ENCODE assay signal across 9 cellular contexts in genomic region chr18:36297419-36298112, GRCh38. TPM values are rescaled to one million over a fixed set of nuclear protein-coding genes. Genes with fewer than 3 reads are reported as not detected.
DNase-seq lines count a peak whose midpoint lies in the region; ATAC-seq and TF ChIP-seq lines count a peak whose summit lies in the region.
"Had no signal": no experiment of that assay in that cellular context is flagged by ENCODE, and none has a peak within 500 bp of the region (broad histone marks: within the 10 kb centered on the region; RNA-seq: fewer than 3 reads in every experiment).

Gene FHOD3, plus strand, starts transcription at chr18:36297713. Its CDS starts 123 bp downstream, at chr18:36297836.

- no peak for DNase-seq in CD8-positive, alpha-beta T cell
- DNase-seq in SJCRH30 = peak; percentile 57 to 62
- DNase-seq in epithelial cell of prostate (ENCODE audit: low read depth, low spot score) = no peak
- peak in 1 of 2 donors; percentile 16 for DNase-seq in tibial nerve (ENCODE audit: low spot score in 2 of 2)
- no peak for DNase-seq in central memory CD4-positive, alpha-beta T cell
- DNase-seq: T-cell had no signal

- H3K4me3 ChIP-seq in CD8-positive, alpha-beta T cell (ENCODE audit: low read depth, low read length) = peak within 1 kb of the TSS; percentile 15
- H3K4me3 ChIP-seq in SJCRH30 = peak within 1 kb of the TSS; percentile 57
- peak within 1 kb of the TSS; percentile 50 for H3K4me3 ChIP-seq in mesodermal cell (ENCODE audit: extremely low read depth, insufficient read depth, low read length, poor library complexity, severe bottlenecking)
- peak within 1 kb of the TSS; percentile 54 to 67 (median 64) for H3K4me3 ChIP-seq in tibial nerve

- H3K27me3 ChIP-seq in CD8-positive, alpha-beta T cell (ENCODE audit: insufficient read depth, low read length) = peaks cover 3% of the 10 kb centered on the region
- H3K27me3 ChIP-seq in SJCRH30 (no peaks in the 10 kb centered on the region), tibial nerve (peaks cover 0 to 13% of the 10 kb centered on the region in 2 donors)

- no peak for TF ChIP-seq CTCF in CD8-positive, alpha-beta T cell (IDR thresholded peaks at IDR 0.05)
- TF ChIP-seq CTCF in tibial nerve (IDR thresholded peaks at IDR 0.05) = no peak

- no peaks in the 10 kb centered on the region for H3K9me3 ChIP-seq in CD8-positive, alpha-beta T cell (ENCODE audit: low read length)
- no peaks in the 10 kb centered on the region for H3K9me3 ChIP-seq in SJCRH30 (replicated peaks)
- H3K9me3 ChIP-seq in mesodermal cell (ENCODE audit: control insufficient read depth, low read length) = peaks cover 4% of the 10 kb centered on the region
- H3K9me3 ChIP-seq in tibial nerve = no peaks in the 10 kb centered on the region

- H3K27ac ChIP-seq in CD8-positive, alpha-beta T cell (ENCODE audit: low read depth, low read length) = no peak within 1 kb of the TSS
- H3K27ac ChIP-seq in SJCRH30 = no peak within 1 kb of the TSS
- peak within 1 kb of the TSS; percentile 62 for H3K27ac ChIP-seq in epithelial cell of prostate
- no peak within 1 kb of the TSS for H3K27ac ChIP-seq in mesodermal cell (ENCODE audit: low read depth, low read length, severe bottlenecking)
- H3K27ac ChIP-seq in tibial nerve = peak within 1 kb of the TSS in 3 of 4 donors; percentile 51 to 73 (median 67)

- CTCF ChIA-PET in CD8-positive, alpha-beta T cell (lab: Charles Lee) = no interaction called here

- TF ChIP-seq POLR2A in tibial nerve (IDR thresholded peaks at IDR 0.05) = no peak

- WGBS in mesodermal cell (ENCODE audit: insufficient coverage in 2 of 2), 2 experiments = 0% methylated on average over 41 to 66 of the region's 89 CpGs
- 0% methylated on average over 20 to 40 of the region's 89 CpGs for WGBS in tibial nerve, 2 donors

- no peak within 1 kb of the TSS for H3K27ac Mint-ChIP-seq in CD8-positive, alpha-beta T cell
- H3K27ac Mint-ChIP-seq: T-cell had no signal

- H3K4me1 ChIP-seq in CD8-positive, alpha-beta T cell (ENCODE audit: insufficient read depth, low read length) = peaks cover 4% of the 10 kb centered on the region
- H3K4me1 ChIP-seq in SJCRH30 (no peaks in the 10 kb centered on the region), mesodermal cell (ENCODE audit: control insufficient read depth, insufficient read depth, low read length, poor library complexity, severe bottlenecking) (peaks cover 2% of the 10 kb centered on the region), tibial nerve (peaks cover 0 to 24% (median 12%) of the 10 kb centered on the region in 4 donors)

- H3K36me3 Mint-ChIP-seq in CD8-positive, alpha-beta T cell = no peaks in the 10 kb centered on the region
- H3K36me3 Mint-ChIP-seq: T-cell had no signal

- TF ChIP-seq EP300 in tibial nerve (IDR thresholded peaks at IDR 0.05) = no peak

- intact Hi-C loops in CD8-positive, alpha-beta T cell (cut with DNase I, micrococcal nuclease) = no loop called here

- H3K4me1 Mint-ChIP-seq in CD8-positive, alpha-beta T cell (ENCODE audit: low read depth) = peaks cover 2% of the 10 kb centered on the region

- H3K27me3 Mint-ChIP-seq in CD8-positive, alpha-beta T cell (ENCODE audit: low read depth) = peaks cover 22% of the 10 kb centered on the region

- H3K4me3 Mint-ChIP-seq in CD8-positive, alpha-beta T cell = peak within 1 kb of the TSS; percentile 26

- no peaks in the 10 kb centered on the region for H3K36me3 ChIP-seq in CD8-positive, alpha-beta T cell (ENCODE audit: insufficient read depth, low read length)
- H3K36me3 ChIP-seq in SJCRH30 (no peaks in the 10 kb centered on the region), mesodermal cell (ENCODE audit: control insufficient read depth, insufficient read depth, low read length) (no peaks in the 10 kb centered on the region), tibial nerve (no peaks in the 10 kb centered on the region)

- H3K9me3 Mint-ChIP-seq in CD8-positive, alpha-beta T cell = no peaks in the 10 kb centered on the region
- H3K9me3 Mint-ChIP-seq: T-cell had no signal

- POLR2A ChIA-PET in CD8-positive, alpha-beta T cell (lab: Charles Lee) = interaction anchor here (1.1 kb wide), 1 partner anchor 8 kb away, joined by 3 read pairs; no protein-coding TSS in a partner anchor

- no peak for ATAC-seq in CD8-positive, alpha-beta T cell
- ATAC-seq in GM19025 (IDR thresholded peaks at IDR 0.05; ENCODE audit: low read depth, unreplicated experiment) (peak; percentile 72), HG03175 (IDR thresholded peaks at IDR 0.05; ENCODE audit: unreplicated experiment) (peak; percentile 59)

RNA-seq across cellular contexts. Expression of gene FHOD3, which starts in this region (rescaled TPM):
- not detected for total RNA-seq in CD8-positive, alpha-beta T cell
- total RNA-seq in SJCRH30 (2014; rRNA removed; shearing (Covaris generic)) = 0.10 and 0.15 TPM in 2 replicates
- polyA plus RNA-seq in mesodermal cell (2013, experiment 1 of 2) = 2.5 TPM
- 1.7 TPM for polyA plus RNA-seq in mesodermal cell (2013, experiment 2 of 2)
- 10 to 100 TPM; 15.6 to 25.9 (median 21.6) TPM for total RNA-seq in tibial nerve

Comparison
In these comparisons a context has a peak if more than half of its experiments do, and no peak if none do; other contexts are left out.
1. RNA of gene FHOD3 (total RNA-seq): 15.6 to 25.9 TPM in tibial nerve; 0.10 to 0.15 TPM in SJCRH30 and not detected in CD8-positive, alpha-beta T cell; every median in the first group is over 10 times any median in the second.
2. Peak in DNase-seq and H3K4me3 ChIP-seq in SJCRH30; RNA of the gene not detected or under 1 TPM.
3. H3K27ac ChIP-seq: peak in epithelial cell of prostate (single experiment) and tibial nerve (3 of 4); none in CD8-positive, alpha-beta T cell (single experiment), SJCRH30 (single experiment) and mesodermal cell (single experiment).
4. Peak in every context shown above with its lines, with median percentiles within 50 percentile points of each other: H3K4me3 ChIP-seq.